8 cellular contexts compared by ENCODE assay signal in the genomic region with DNA sequence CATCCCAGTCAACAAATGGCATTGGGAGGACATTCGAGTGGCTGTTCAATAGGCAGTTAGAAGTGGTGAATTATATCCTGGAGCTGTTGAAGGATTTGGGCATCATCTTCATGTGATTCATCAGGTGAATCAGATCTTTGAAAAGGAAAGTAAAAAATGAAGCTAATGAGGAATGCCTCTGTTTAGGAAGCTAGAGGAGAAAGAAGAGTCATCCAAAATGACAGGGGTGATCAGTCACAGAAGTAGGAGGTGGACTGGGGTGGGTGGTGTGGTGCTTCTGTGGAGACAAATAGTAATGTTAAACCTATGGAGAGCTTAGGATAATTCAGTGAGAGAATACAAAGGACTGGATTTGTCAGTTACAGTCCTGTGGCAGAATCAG. TPM values are rescaled to one million over a fixed set of nuclear protein-coding genes. Genes with fewer than 3 reads are reported as not detected.
DNase-seq lines count a peak whose midpoint lies in the region; ATAC-seq, FAIRE-seq and TF ChIP-seq lines count a peak whose summit lies in the region.
"Had no signal": no experiment of that assay in that cellular context is flagged by ENCODE, and none has a peak within 500 bp of the region (broad histone marks: within the 10 kb centered on the region; RNA-seq: fewer than 3 reads in every experiment).

No MANE protein-coding gene starts in this region.

- BruUV-seq in Caco-2 (replicated peaks; lab: Mats Ljungman, UMichigan): no TSS peak

- peaks cover 6% of the 10 kb centered on the region for H3K36me3 Mint-ChIP-seq in Caco-2 (ENCODE audit: insufficient read depth, unreplicated experiment)

- H3K36me3 ChIP-seq in Caco-2 (ENCODE audit: control insufficient read depth, insufficient read depth, low read length): peaks cover 2% of the 10 kb centered on the region
- H3K36me3 ChIP-seq in mucosa of descending colon (ENCODE audit: low read depth): no peaks in the 10 kb centered on the region
- H3K36me3 ChIP-seq in small intestine (ENCODE audit: control insufficient read depth in 2 of 2, insufficient read depth in 2 of 2, low read length in 2 of 2): no peaks in the 10 kb centered on the region

- POLR2A ChIA-PET in Caco-2 (lab: Charles Lee): interaction anchor here (0.7 to 0.9 kb wide), 2 partner anchors 35 to 109 kb away, joined by 3 to 4 read pairs; no protein-coding TSS in a partner anchor

- intact Hi-C loops in Caco-2 (cut with micrococcal nuclease; ENCODE audit: unreplicated experiment): no loop called here
- intact Hi-C loops in mucosa of descending colon (cut with DNase I, micrococcal nuclease): no loop called here

- DNase-seq in Caco-2: no peak
- DNase-seq in HTR-8/SVneo (ENCODE audit: insufficient read length, low spot score): peak; percentile 66
- peak; percentile 38 for DNase-seq in amniotic stem cell (lab: John Stamatoyannopoulos, UW)
- DNase-seq in mucosa of descending colon: no peak
- DNase-seq in small intestine: no peak
- DNase-seq in D721Med (ENCODE audit: insufficient read length, low spot score): no peak
- DNase-seq: NCI-H2107 had no signal

- peaks cover 23% of the 10 kb centered on the region for H3K4me1 Mint-ChIP-seq in Caco-2 (ENCODE audit: low read depth, unreplicated experiment)

- H3K27ac Mint-ChIP-seq in Caco-2 (ENCODE audit: unreplicated experiment): peak overlapping the region; percentile 63

- no peak overlapping the region for H3K4me3 Mint-ChIP-seq in Caco-2 (ENCODE audit: unreplicated experiment)

- H3K27ac ChIP-seq in small intestine (ENCODE audit: low read depth in 1 of 2, low read length in 1 of 2): no peak overlapping the region

- H3K27me3 ChIP-seq in Caco-2 (replicated peaks; ENCODE audit: control insufficient read depth, insufficient read depth, low read length) (no peaks in the 10 kb centered on the region), small intestine (ENCODE audit: control insufficient read depth in 2 of 2, insufficient read depth in 2 of 2, low read length in 2 of 2) (no peaks in the 10 kb centered on the region)

- CTCF ChIA-PET in Caco-2 (lab: Charles Lee): interaction anchor here (1.2 to 1.5 kb wide), 2 partner anchors 33 to 101 kb away, joined by 3 to 4 read pairs; partner anchors contain the start of gene DIP2B

- H3K4me3 ChIP-seq in Caco-2 (ENCODE audit: low read depth, low read length) (no peak overlapping the region), mucosa of descending colon (no peak overlapping the region), small intestine (ENCODE audit: low read depth in 1 of 2, low read length in 2 of 2) (no peak overlapping the region)

- no peaks in the 10 kb centered on the region for H3K27me3 Mint-ChIP-seq in Caco-2 (ENCODE audit: insufficient read depth, unreplicated experiment)

- 68 to 91% (median 76%) methylated on average over 1 of the region's 1 CpG for WGBS in small intestine, 3 donors

- ATAC-seq in mucosa of descending colon: peak; percentile 12
- no peak for ATAC-seq in GM21619 (IDR thresholded peaks at IDR 0.05; ENCODE audit: unreplicated experiment)

- H3K4me1 ChIP-seq in Caco-2: peaks cover 38% of the 10 kb centered on the region
- peaks cover 50% of the 10 kb centered on the region for H3K4me1 ChIP-seq in mucosa of descending colon (ENCODE audit: low read depth)
- peaks cover 2 to 8% of the 10 kb centered on the region in 2 donors for H3K4me1 ChIP-seq in small intestine (ENCODE audit: control insufficient read depth in 2 of 2, insufficient read depth in 1 of 2, low read depth in 1 of 2, low read length in 1 of 2)

- TF ChIP-seq CTCF in Caco-2 (IDR thresholded peaks at IDR 0.05; ENCODE audit: insufficient read depth in 1 of 2, low read depth in 1 of 2, low read length in 1 of 2, severe bottlenecking in 1 of 2, unreplicated experiment in 1 of 2): no peak
- TF ChIP-seq CTCF in mucosa of descending colon (IDR thresholded peaks at IDR 0.05): no peak
- TF ChIP-seq CTCF in D721Med (IDR thresholded peaks at IDR 0.05; ENCODE audit: insufficient read depth, missing control alignments): no peak

- H3K9me3 ChIP-seq in Caco-2 (no peaks in the 10 kb centered on the region), mucosa of descending colon (no peaks in the 10 kb centered on the region), small intestine (ENCODE audit: control insufficient read depth, low read depth) (no peaks in the 10 kb centered on the region)

- H3K9me3 Mint-ChIP-seq in Caco-2 (ENCODE audit: unreplicated experiment): no peaks in the 10 kb centered on the region

- FAIRE-seq in HTR-8/SVneo (lab: Jason Lieb, UNC) (no peak), small intestine (lab: Jason Lieb, UNC) (no peak), D721Med (lab: Jason Lieb, UNC) (no peak)

RNA-seq across cellular contexts. Expression of gene DIP2B, which starts 32.7 kb away (rescaled TPM):
- 32.7 and 34.2 TPM in 2 replicates for total RNA-seq in Caco-2 (2022)
- 10 to 100 TPM; 28.3 to 39.8 (median 34.7) TPM for total RNA-seq in mucosa of descending colon
- 1 to 10 TPM; 6.3 to 7.4 (median 6.5) TPM for polyA plus RNA-seq in small intestine

Comparison
In these comparisons a context has a peak if more than half of its experiments do, and no peak if none do; other contexts are left out.
1. DNase-seq: peak in HTR-8/SVneo (single experiment) and amniotic stem cell (single experiment); none in Caco-2 (0 of 2), mucosa of descending colon (0 of 3), small intestine (single experiment) and D721Med (single experiment).